ENCODE assay signal across 21 cellular contexts in the genomic region with DNA sequence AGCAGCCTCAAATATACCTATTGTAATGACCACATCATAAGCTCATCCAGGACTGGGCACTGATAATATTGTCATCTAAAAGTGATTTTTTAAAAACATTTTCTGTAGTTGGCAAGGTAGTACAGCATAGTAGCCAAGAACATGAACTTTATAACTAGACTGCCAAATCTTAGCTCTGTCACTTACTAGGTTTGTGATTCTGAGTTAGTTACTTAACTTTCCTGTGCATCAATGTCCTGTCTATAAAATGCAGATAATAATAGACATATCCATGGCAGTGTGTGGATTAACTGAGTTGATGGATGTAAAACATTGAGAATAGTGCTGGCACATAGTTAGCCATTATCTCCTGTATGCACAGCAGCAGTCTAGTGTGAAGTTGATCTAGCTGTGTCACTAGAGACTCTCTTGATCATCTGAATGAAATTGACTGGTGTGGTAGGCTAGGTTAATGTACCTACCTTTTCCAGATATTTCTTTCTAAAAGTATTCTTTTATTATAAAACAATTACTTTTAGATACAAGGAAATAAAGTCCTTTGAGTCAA.
A peak's percentile ranks its signal among the peaks of the same experiment; 100 is the strongest.
DNase-seq lines count a peak whose midpoint lies in the region; ATAC-seq, FAIRE-seq and TF ChIP-seq lines count a peak whose summit lies in the region.
"Had no signal": no experiment of that assay in that cellular context is flagged by ENCODE, and none has a peak within 500 bp of the region (broad histone marks: within the 10 kb centered on the region; RNA-seq: fewer than 3 reads in every experiment).

No MANE protein-coding gene starts in this region.

- intact Hi-C loops in psoas muscle (cut with DNase I), result no loop called here

- H3K27ac ChIP-seq in psoas muscle, result no peak overlapping the region
- H3K27ac ChIP-seq: BLaER1, HL-60 had no signal

- no peaks in the 10 kb centered on the region for H3K36me3 Mint-ChIP-seq in activated T-helper 17 cell treated with anti-CD3 and anti-CD28 coated beads, Interleukin-2, amount 50 U/mL, for 72 hours (ENCODE audit: low read depth)
- peaks cover 4% of the 10 kb centered on the region for H3K36me3 Mint-ChIP-seq in type B pancreatic cell

- no peak for TF ChIP-seq CTCF in type B pancreatic cell (conservative IDR thresholded peaks at IDR 0.05)
- TF ChIP-seq CTCF in psoas muscle (IDR thresholded peaks at IDR 0.05), result no peak

- H3K4me1 Mint-ChIP-seq in activated T-helper 17 cell treated with anti-CD3 and anti-CD28 coated beads, Interleukin-2, amount 50 U/mL, for 72 hours, result peaks cover 21% of the 10 kb centered on the region
- H3K4me1 Mint-ChIP-seq in type B pancreatic cell (ENCODE audit: unreplicated experiment), result peaks cover 15% of the 10 kb centered on the region
- H3K4me1 Mint-ChIP-seq: IgD-negative memory B cell had no signal

- peaks cover 9% of the 10 kb centered on the region for H3K9me3 Mint-ChIP-seq in activated T-helper 17 cell treated with anti-CD3 and anti-CD28 coated beads, Interleukin-2, amount 50 U/mL, for 72 hours
- no peaks in the 10 kb centered on the region for H3K9me3 Mint-ChIP-seq in type B pancreatic cell
- H3K9me3 Mint-ChIP-seq: CD8-positive, alpha-beta memory T cell; GM23338; IgD-negative memory B cell had no signal

- H3K4me3 Mint-ChIP-seq in activated T-helper 17 cell treated with anti-CD3 and anti-CD28 coated beads, Interleukin-2, amount 50 U/mL, for 72 hours, result peak overlapping the region; percentile 46
- H3K4me3 Mint-ChIP-seq in type B pancreatic cell, result no peak overlapping the region
- H3K4me3 Mint-ChIP-seq: CD8-positive, alpha-beta memory T cell; GM23338; IgD-negative memory B cell had no signal

- H3K36me3 ChIP-seq in psoas muscle (ENCODE audit: insufficient read depth in 1 of 2, low read depth in 1 of 2), result no peaks in the 10 kb centered on the region
- H3K36me3 ChIP-seq: BLaER1 had no signal

- H3K27me3 ChIP-seq in psoas muscle (ENCODE audit: insufficient read depth in 3 of 3, low read length in 2 of 3), result no peaks in the 10 kb centered on the region
- H3K27me3 ChIP-seq: BLaER1 had no signal

- no peak overlapping the region for H3K4me3 ChIP-seq in psoas muscle
- H3K4me3 ChIP-seq: BLaER1, GM23338 had no signal

- peak; percentile 81 for FAIRE-seq in HTR-8/SVneo (lab: Jason Lieb, UNC)
- FAIRE-seq: A204.1, G401.6, H54 had no signal

- no peak for DNase-seq in HTR-8/SVneo (ENCODE audit: insufficient read length, low spot score)
- no peak for DNase-seq in left lobe of liver (ENCODE audit: low spot score)
- DNase-seq in type B pancreatic cell (ENCODE audit: extremely low spot score, unreplicated experiment), result no peak
- DNase-seq in kidney tubule cell (ENCODE audit: low spot score), result no peak
- DNase-seq in psoas muscle, result no peak
- DNase-seq: CD8-positive, alpha-beta memory T cell; COR-L47; DMS 273 treated with DMSO at 0.1 percent for 48 hours; DMS53; DND-41; HCEC 1CT; KG1 had no signal

- H3K4me1 ChIP-seq in psoas muscle, result no peaks in the 10 kb centered on the region
- H3K4me1 ChIP-seq: BLaER1 had no signal

- no peaks in the 10 kb centered on the region for H3K27me3 Mint-ChIP-seq in activated T-helper 17 cell treated with anti-CD3 and anti-CD28 coated beads, Interleukin-2, amount 50 U/mL, for 72 hours
- H3K27me3 Mint-ChIP-seq in type B pancreatic cell, result no peaks in the 10 kb centered on the region
- H3K27me3 Mint-ChIP-seq: CD8-positive, alpha-beta memory T cell; IgD-negative memory B cell had no signal

- no peak for ATAC-seq in activated T-helper 17 cell treated with anti-CD3 and anti-CD28 coated beads, Interleukin-2, amount 50 U/mL, for 72 hours (replicated peaks)
- ATAC-seq in left lobe of liver (peak; percentile 74), psoas muscle (no peak), HG02973 (IDR thresholded peaks at IDR 0.05; ENCODE audit: unreplicated experiment) (no peak)
- ATAC-seq: GM23338 had no signal

- H3K9me3 ChIP-seq in psoas muscle, result no peaks in the 10 kb centered on the region
- H3K9me3 ChIP-seq: BLaER1 had no signal

- H3K27ac Mint-ChIP-seq in activated T-helper 17 cell treated with anti-CD3 and anti-CD28 coated beads, Interleukin-2, amount 50 U/mL, for 72 hours, result peak overlapping the region; percentile 94
- no peak overlapping the region for H3K27ac Mint-ChIP-seq in type B pancreatic cell
- H3K27ac Mint-ChIP-seq: GM23338, IgD-negative memory B cell had no signal
